Comparison of ENCODE assay signal across 8 cellular contexts in genomic region chr7:100852048-100852872, GRCh38. TPM values are rescaled to one million over a fixed set of nuclear protein-coding genes. Genes with fewer than 3 reads are reported as not detected.
DNase-seq lines count a peak whose midpoint lies in the region; ATAC-seq, FAIRE-seq and TF ChIP-seq lines count a peak whose summit lies in the region.

A gene with protein sequence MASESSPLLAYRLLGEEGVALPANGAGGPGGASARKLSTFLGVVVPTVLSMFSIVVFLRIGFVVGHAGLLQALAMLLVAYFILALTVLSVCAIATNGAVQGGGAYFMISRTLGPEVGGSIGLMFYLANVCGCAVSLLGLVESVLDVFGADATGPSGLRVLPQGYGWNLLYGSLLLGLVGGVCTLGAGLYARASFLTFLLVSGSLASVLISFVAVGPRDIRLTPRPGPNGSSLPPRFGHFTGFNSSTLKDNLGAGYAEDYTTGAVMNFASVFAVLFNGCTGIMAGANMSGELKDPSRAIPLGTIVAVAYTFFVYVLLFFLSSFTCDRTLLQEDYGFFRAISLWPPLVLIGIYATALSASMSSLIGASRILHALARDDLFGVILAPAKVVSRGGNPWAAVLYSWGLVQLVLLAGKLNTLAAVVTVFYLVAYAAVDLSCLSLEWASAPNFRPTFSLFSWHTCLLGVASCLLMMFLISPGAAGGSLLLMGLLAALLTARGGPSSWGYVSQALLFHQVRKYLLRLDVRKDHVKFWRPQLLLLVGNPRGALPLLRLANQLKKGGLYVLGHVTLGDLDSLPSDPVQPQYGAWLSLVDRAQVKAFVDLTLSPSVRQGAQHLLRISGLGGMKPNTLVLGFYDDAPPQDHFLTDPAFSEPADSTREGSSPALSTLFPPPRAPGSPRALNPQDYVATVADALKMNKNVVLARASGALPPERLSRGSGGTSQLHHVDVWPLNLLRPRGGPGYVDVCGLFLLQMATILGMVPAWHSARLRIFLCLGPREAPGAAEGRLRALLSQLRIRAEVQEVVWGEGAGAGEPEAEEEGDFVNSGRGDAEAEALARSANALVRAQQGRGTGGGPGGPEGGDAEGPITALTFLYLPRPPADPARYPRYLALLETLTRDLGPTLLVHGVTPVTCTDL (plus strand): TSS chr7:100852713. CDS start chr7:100854198, 1,485 bp downstream.

- ATAC-seq in GM18907 (IDR thresholded peaks at IDR 0.05; ENCODE audit: unreplicated experiment) (peak; percentile 83), HG03175 (IDR thresholded peaks at IDR 0.05; ENCODE audit: unreplicated experiment) (peak; percentile 81)
- ATAC-seq in activated CD4-positive, CD25-positive, alpha-beta regulatory T cell treated with anti-CD3 and anti-CD28 coated beads, Interleukin-2, amount 50 U/mL, for 24 hours = peak; percentile 98 to 99

- peaks cover 13% of the 10 kb centered on the region for H3K4me1 ChIP-seq in keratinocyte (ENCODE audit: control insufficient read depth, extremely low read depth, insufficient read depth, low read length)

- peaks cover 25% of the 10 kb centered on the region for H3K79me2 ChIP-seq in keratinocyte (ENCODE audit: control insufficient read depth, insufficient read depth, low read length)

- H3K4me3 ChIP-seq in AG04449 (ENCODE audit: low read depth, low read length) (peak within 1 kb of the TSS; percentile 76), keratinocyte (ENCODE audit: control insufficient read depth in 2 of 3, extremely low read depth in 1 of 3, insufficient read depth in 2 of 3, low read depth in 1 of 3, low read length in 3 of 3) (peak within 1 kb of the TSS; percentile 57 to 81 (median 67))

- H3K9me1 ChIP-seq in keratinocyte (ENCODE audit: control insufficient read depth, extremely low read depth, insufficient read depth, low read length) = no peaks in the 10 kb centered on the region

- H3K9me3 ChIP-seq in keratinocyte (ENCODE audit: control insufficient read depth, low read depth, low read length) = no peaks in the 10 kb centered on the region

- H3K4me2 ChIP-seq in keratinocyte (ENCODE audit: control insufficient read depth, extremely low read depth, insufficient read depth, low read depth, low read length) = peak within 1 kb of the TSS; percentile 75

- H4K20me1 ChIP-seq in keratinocyte (ENCODE audit: control insufficient read depth, extremely low read depth, insufficient read depth, low read length) = no peaks in the 10 kb centered on the region

- peak within 1 kb of the TSS; percentile 40 for H3K27ac ChIP-seq in keratinocyte (ENCODE audit: control insufficient read depth, insufficient read depth, low read length)

- CTCF ChIA-PET in AG04449 (lab: Yijun Ruan, JAX) = interaction anchor here (0.6 to 7.4 kb wide), 49 partner anchors 9 to 719 kb away, joined by 3 to 330 read pairs (median 4); partner anchors contain the start of genes EPHB4, EPO, GIGYF1 and MOSPD3

- POLR2A ChIA-PET in AG04449 (lab: Yijun Ruan, JAX) = interaction anchor here (0.5 to 2.7 kb wide), 12 partner anchors 10 to 424 kb away, joined by 3 to 22 read pairs (median 4); partner anchors contain the start of genes EPHB4, FBXO24, LRCH4 and POP7

- peak; percentile 74 for FAIRE-seq in keratinocyte (lab: Jason Lieb, UNC)

- TF ChIP-seq CTCF in AG04449 (IDR thresholded peaks at IDR 0.05; ENCODE audit: insufficient read depth, low read length, missing control alignments) (peak; percentile 97), keratinocyte (optimal IDR thresholded peaks at IDR 0.05 in 1 of 3, IDR thresholded peaks at IDR 0.05 in 1 of 3, conservative IDR thresholded peaks at IDR 0.05 in 1 of 3; ENCODE audit: extremely low read depth in 1 of 3, insufficient read depth in 2 of 3, low read length in 3 of 3) (peak; percentile 91 to 96 (median 94))

- H3K9ac ChIP-seq in keratinocyte (ENCODE audit: control insufficient read depth, extremely low read depth, insufficient read depth, low read length) = peak within 1 kb of the TSS; percentile 78

- peak within 1 kb of the TSS; percentile 93 for H2AFZ ChIP-seq in keratinocyte (ENCODE audit: control insufficient read depth, low read length)

- dilution Hi-C loops in keratinocyte (cut with MboI; ENCODE audit: extremely low pct_ligation_motif_present, low sequenced_read_pairs) = no loop called here

- H3K36me3 ChIP-seq in keratinocyte (ENCODE audit: control insufficient read depth in 2 of 2, extremely low read depth in 1 of 2, insufficient read depth in 2 of 2, low read length in 2 of 2) = peaks cover 3 to 4% of the 10 kb centered on the region in 2 experiments

- no peaks in the 10 kb centered on the region for H3K27me3 ChIP-seq in keratinocyte (ENCODE audit: control insufficient read depth, extremely low read depth, insufficient read depth, low read length)

- DNase-seq in AG04449 (ENCODE audit: low read depth, low spot score) = peak; percentile 33
- peak; percentile 91 for DNase-seq in NCI-H345 treated with DMSO at 0.1 percent for 48 hours (lab: John Stamatoyannopoulos, UW; ENCODE audit: unreplicated experiment)
- DNase-seq in cerebellar cortex (ENCODE audit: low spot score) = peak; percentile 85
- no peak for DNase-seq in keratinocyte (ENCODE audit: low read depth, low spot score)
- DNase-seq in stimulated activated CD4-positive, alpha-beta T cell treated with anti-CD3 and anti-CD28 coated beads, Interleukin-12 subunit alpha, Interleukin-12 subunit beta, amount 100 ng/mL, for 48 hours (ENCODE audit: low read depth in 2 of 3, low spot score in 1 of 3) = peak; percentile 72 to 87 (median 83)

RNA-seq across cellular contexts. Expression of the gene that starts here (rescaled TPM):
- 14.5 to 24.9 TPM (median 19.8 TPM) in 3 replicates for polyA plus RNA-seq in keratinocyte
- 2.7 TPM for polyA plus RNA-seq in keratinocyte (2011; ENCODE audit: low read depth)
- polyA plus RNA-seq in keratinocyte (2011; cell fraction: cytosol; rRNA removed) = 3.7 and 8.3 TPM in 2 replicates
- polyA plus RNA-seq in keratinocyte (2011; cell fraction: nucleus; rRNA removed) = 55.8 and 64.8 TPM in 2 replicates
- 10.5 and 21.0 TPM in 2 replicates for polyA plus RNA-seq in keratinocyte (2012; ENCODE audit: low replicate concordance)
- polyA minus RNA-seq in keratinocyte = 21.7 to 43.2 TPM (median 31.8 TPM) in 3 replicates
- polyA minus RNA-seq in keratinocyte (2011; cell fraction: cytosol; rRNA and poly(A)+ RNA removed) = 13.6 TPM
- polyA minus RNA-seq in keratinocyte (2011; cell fraction: nucleus; rRNA and poly(A)+ RNA removed) = 30.8 and 32.0 TPM in 2 replicates
